29 cellular contexts compared by ENCODE assay signal in genomic region chr20:63331741-63332400, GRCh38. TPM values are rescaled to one million over a fixed set of nuclear protein-coding genes. Genes with fewer than 3 reads are reported as not detected.
DNase-seq lines count a peak whose midpoint lies in the region; ATAC-seq, FAIRE-seq and TF ChIP-seq lines count a peak whose summit lies in the region.
"Had no signal": no experiment of that assay in that cellular context is flagged by ENCODE, and none has a peak within 500 bp of the region (broad histone marks: within the 10 kb centered on the region; RNA-seq: fewer than 3 reads in every experiment).

No MANE protein-coding gene starts in this region.

- no peaks in the 10 kb centered on the region for H4K20me1 ChIP-seq in neural progenitor cell (ENCODE audit: low read depth)

- no peak overlapping the region for H3K4me2 ChIP-seq in neural progenitor cell
- H3K4me2 ChIP-seq: SK-N-SH had no signal

- ATAC-seq in GM21825 (IDR thresholded peaks at IDR 0.05; ENCODE audit: unreplicated experiment): no peak
- ATAC-seq: GM12878 had no signal

- no peak overlapping the region for H2AFZ ChIP-seq in neural progenitor cell (replicated peaks)

- H3K4me3 ChIP-seq in neural progenitor cell (no peak overlapping the region), H7 (ENCODE audit: insufficient read depth, low read depth, low read length) (no peak overlapping the region)
- H3K4me3 ChIP-seq: GM12878, MG63 had no signal

- H3K36me3 Mint-ChIP-seq in chondrocyte (ENCODE audit: low read depth): no peaks in the 10 kb centered on the region
- peaks cover 7% of the 10 kb centered on the region for H3K36me3 Mint-ChIP-seq in neural progenitor cell
- H3K36me3 Mint-ChIP-seq: CD4-positive, alpha-beta memory T cell had no signal

- H3K4me3 Mint-ChIP-seq in chondrocyte (ENCODE audit: unreplicated experiment): no peak overlapping the region
- peak overlapping the region; percentile 48 for H3K4me3 Mint-ChIP-seq in neural progenitor cell

- no peak overlapping the region for H3K9ac ChIP-seq in neural progenitor cell
- H3K9ac ChIP-seq: SK-N-SH had no signal

- H3K36me3 ChIP-seq in neural progenitor cell (no peaks in the 10 kb centered on the region), H7 (replicated peaks; ENCODE audit: control insufficient read depth, insufficient read depth, low read length) (no peaks in the 10 kb centered on the region)
- H3K36me3 ChIP-seq: MG63 had no signal

- H3F3A ChIP-seq in neural progenitor cell (ENCODE audit: low read depth): no peaks in the 10 kb centered on the region

- H3K27me3 Mint-ChIP-seq in chondrocyte (ENCODE audit: low read depth) (peaks cover 18% of the 10 kb centered on the region), neural progenitor cell (ENCODE audit: insufficient read depth, low read depth) (peaks cover 10% of the 10 kb centered on the region)

- no peaks in the 10 kb centered on the region for H3K79me2 ChIP-seq in neural progenitor cell (ENCODE audit: low read depth)

- no peaks in the 10 kb centered on the region for H3K4me1 ChIP-seq in neural progenitor cell

- no peak for FAIRE-seq in frontal cortex (lab: Jason Lieb, UNC)
- FAIRE-seq: GM12878 had no signal

- DNase-seq in ELR (ENCODE audit: low read depth) (peak; percentile 22), HEK293T (ENCODE audit: extremely low spot score) (no peak), chondrocyte (ENCODE audit: low spot score) (peak; percentile 42), neural progenitor cell (ENCODE audit: low spot score) (no peak), H7 (no peak), frontal cortex (ENCODE audit: low spot score in 2 of 2) (no peak)
- DNase-seq: C1 segment of cervical spinal cord; CD4-positive, alpha-beta memory T cell; COR-L47; DMS53; GDM1; GOT3; HCEC 1CT; KBM-7; MG63; NCI-H1105 treated with DMSO at 0.1 percent for 48 hours; NCI-H146; NCI-H2029; NCI-H446 treated with DMSO at 0.1 percent for 48 hours; NCI-H526; NK-92 treated with Interleukin-12 subunit alpha and Interleukin-12 subunit beta, amount 100 ng/mL, for 24 hours; SK-N-SH; SW 1271 had no signal

- no peak overlapping the region for H3K27ac Mint-ChIP-seq in chondrocyte (ENCODE audit: unreplicated experiment)
- H3K27ac Mint-ChIP-seq in neural progenitor cell: peak overlapping the region; percentile 33
- H3K27ac Mint-ChIP-seq: CD4-positive, alpha-beta memory T cell had no signal

- H3K27ac ChIP-seq in neural progenitor cell: no peak overlapping the region

- H3K27me3 ChIP-seq in neural progenitor cell (peaks cover 1% of the 10 kb centered on the region), H7 (ENCODE audit: control insufficient read depth, insufficient read depth, low read length) (no peaks in the 10 kb centered on the region)

- H3K9me3 ChIP-seq in neural progenitor cell (ENCODE audit: low read depth): no peaks in the 10 kb centered on the region
- H3K9me3 ChIP-seq: SK-N-SH had no signal

- CTCF ChIA-PET in HEK293T (lab: Yijun Ruan, JAX): no interaction called here

- POLR2A ChIA-PET in HEK293T (lab: Yijun Ruan, JAX): no interaction called here

- TF ChIP-seq CTCF in chondrocyte (IDR thresholded peaks at IDR 0.05) (no peak), neural progenitor cell (IDR thresholded peaks at IDR 0.05) (no peak)

- H3K4me1 Mint-ChIP-seq in chondrocyte (ENCODE audit: low read depth) (peaks cover 14% of the 10 kb centered on the region), neural progenitor cell (peaks cover 13% of the 10 kb centered on the region)

- H3K9me3 Mint-ChIP-seq in chondrocyte (ENCODE audit: low read depth) (peaks cover 8% of the 10 kb centered on the region), neural progenitor cell (peaks cover 8% of the 10 kb centered on the region)

TF ChIP-seq in HEK293T, 16 proteins besides CTCF, POLR2A, EP300 and RAD21:
- TF ChIP-seq FOXK2 (IDR thresholded peaks at IDR 0.05) (no peak), TARDBP (IDR thresholded peaks at IDR 0.05) (no peak), L3MBTL2 (conservative IDR thresholded peaks at IDR 0.05) (peak; percentile 43)

RNA-seq across cellular contexts. Expression of gene CHRNA4, which starts 29.3 kb away (rescaled TPM):
- not detected in 3 replicates for total RNA-seq in chondrocyte
- 0.68 TPM in 1 of 2 replicates, not detected in the other for total RNA-seq in neural progenitor cell (ENCODE audit: low replicate concordance)
- total RNA-seq in H7 (2014; rRNA removed; shearing (Covaris generic)): 2.0 TPM in 2 replicates
- total RNA-seq in frontal cortex: 6.9 TPM
- total RNA-seq: CD4-positive, alpha-beta memory T cell; Daoy; HT-29; LHCN-M2 had no signal

RNA-seq across cellular contexts. Expression of gene COL20A1, which starts 38.9 kb away (rescaled TPM):
- total RNA-seq in chondrocyte (0.21 TPM in 1 of 3 replicates, not detected in the others), neural progenitor cell (ENCODE audit: low replicate concordance) (0.28 and 0.37 TPM in 2 replicates), frontal cortex (4.1 TPM)
- total RNA-seq in H7 (2014; rRNA removed; shearing (Covaris generic)): 0.17 and 0.70 TPM in 2 replicates
- total RNA-seq: A673, GM12878 had no signal

RNA-seq across cellular contexts. Expression of gene ARFGAP1, which starts 59.3 kb away (rescaled TPM):
- total RNA-seq in chondrocyte (117 to 186 TPM (median 124 TPM) in 3 replicates), neural progenitor cell (ENCODE audit: low replicate concordance) (43.7 and 103 TPM in 2 replicates), frontal cortex (25.3 TPM)
- total RNA-seq in H7 (2014; rRNA removed; shearing (Covaris generic)): 88.0 and 114 TPM in 2 replicates

Comparison
In these comparisons a context has a peak if more than half of its experiments do, and no peak if none do; other contexts are left out.
1. DNase-seq: peak in ELR (single experiment) and chondrocyte (single experiment); none in HEK293T (single experiment), neural progenitor cell (single experiment), H7 (single experiment) and frontal cortex (0 of 2).